Comparison of ENCODE assay signal across 20 cellular contexts in genomic region chr1:228544021-228544850, GRCh38.
"Had no signal": no experiment of that assay in that cellular context is flagged by ENCODE, and none has a peak within 500 bp of the region (broad histone marks: within the 10 kb centered on the region; RNA-seq: fewer than 3 reads in every experiment).

No MANE protein-coding gene starts in this region.

- H3K4me3 ChIP-seq: dorsolateral prefrontal cortex, esophagus muscularis mucosa, left ventricle myocardium inferior, ovary, thoracic aorta, vagina had no signal

- H3K36me3 ChIP-seq: esophagus muscularis mucosa, left ventricle myocardium inferior, ovary, thoracic aorta, vagina had no signal

- H3K36me3 Mint-ChIP-seq: activated CD8-positive, alpha-beta memory T cell treated with anti-CD3 and anti-CD28 coated beads, Interleukin-2, amount 10 ng/mL, durations not matched to agents 7 days and 5 days; activated naive CD4-positive, alpha-beta T cell treated with anti-CD3 and anti-CD28 coated beads, Interleukin-2, amount 50 U/mL, for 72 hours; brain had no signal

- FAIRE-seq: islet of Langerhans had no signal

- ATAC-seq: activated CD8-positive, alpha-beta memory T cell treated with anti-CD3 and anti-CD28 coated beads, Interleukin-2, amount 10 ng/mL, durations not matched to agents 7 days and 5 days; activated naive CD4-positive, alpha-beta T cell treated with anti-CD3 and anti-CD28 coated beads, Interleukin-2, amount 50 U/mL, for 72 hours; stimulated activated naive CD8-positive, alpha-beta T cell treated with anti-CD3 and anti-CD28 coated beads, Interleukin-15, amount 100 ng/mL, for 72 hours had no signal

- DNase-seq: activated CD4-positive, alpha-beta T cell treated with anti-CD3 and anti-CD28 coated beads, Interleukin-2, amount 50 U/mL, for 1 hour; activated CD4-positive, CD25-positive, alpha-beta regulatory T cell; activated CD8-positive, alpha-beta memory T cell treated with anti-CD3 and anti-CD28 coated beads, Interleukin-2, amount 10 ng/mL, durations not matched to agents 7 days and 5 days; activated effector memory CD4-positive, alpha-beta T cell treated with Interleukin-2 at 50 U/mL for 16 hours; activated T-cell treated with anti-CD3 and anti-CD28 coated beads, Interleukin-2, amount 50 U/mL, for 24 hours; amniotic stem cell; dorsolateral prefrontal cortex; left ventricle myocardium inferior; mesendoderm; stimulated activated CD4-positive, alpha-beta T cell treated with anti-CD3 and anti-CD28 coated beads, Interleukin-15, amount 100 ng/mL, for 24 hours; stimulated activated CD4-positive, alpha-beta T cell treated with anti-CD3 and anti-CD28 coated beads, Interleukin-4, amount 100 ng/mL, for 24 hours; stimulated activated naive CD8-positive, alpha-beta T cell treated with anti-CD3 and anti-CD28 coated beads, Interleukin-15, amount 100 ng/mL, for 72 hours had no signal

- H3K9me3 Mint-ChIP-seq: activated naive CD4-positive, alpha-beta T cell treated with anti-CD3 and anti-CD28 coated beads, Interleukin-2, amount 50 U/mL, for 72 hours; activated T-cell treated with anti-CD3 and anti-CD28 coated beads, Interleukin-2, amount 50 U/mL, for 24 hours; stimulated activated naive CD8-positive, alpha-beta T cell treated with anti-CD3 and anti-CD28 coated beads, Interleukin-15, amount 100 ng/mL, for 72 hours had no signal

- H3K27me3 Mint-ChIP-seq: activated CD8-positive, alpha-beta memory T cell treated with anti-CD3 and anti-CD28 coated beads, Interleukin-2, amount 10 ng/mL, durations not matched to agents 7 days and 5 days had no signal

- H3K4me1 ChIP-seq: esophagus muscularis mucosa, vagina had no signal

- H3K27me3 ChIP-seq: ovary, vagina had no signal

- H3K4me3 Mint-ChIP-seq: activated CD8-positive, alpha-beta memory T cell treated with anti-CD3 and anti-CD28 coated beads, Interleukin-2, amount 10 ng/mL, durations not matched to agents 7 days and 5 days; activated T-cell treated with anti-CD3 and anti-CD28 coated beads, Interleukin-2, amount 50 U/mL, for 24 hours; brain; neural crest cell; stimulated activated naive CD8-positive, alpha-beta T cell treated with anti-CD3 and anti-CD28 coated beads, Interleukin-15, amount 100 ng/mL, for 72 hours had no signal

- H3K27ac ChIP-seq: dorsolateral prefrontal cortex, esophagus muscularis mucosa, left ventricle myocardium inferior, ovary, thoracic aorta, vagina had no signal

- H3K9me3 ChIP-seq: esophagus muscularis mucosa, left ventricle myocardium inferior, ovary, thoracic aorta, vagina had no signal

- H3K4me1 Mint-ChIP-seq: activated CD8-positive, alpha-beta memory T cell treated with anti-CD3 and anti-CD28 coated beads, Interleukin-2, amount 10 ng/mL, durations not matched to agents 7 days and 5 days; brain; neural crest cell; stimulated activated naive CD8-positive, alpha-beta T cell treated with anti-CD3 and anti-CD28 coated beads, Interleukin-15, amount 100 ng/mL, for 72 hours had no signal

- H3K27ac Mint-ChIP-seq: activated CD8-positive, alpha-beta memory T cell treated with anti-CD3 and anti-CD28 coated beads, Interleukin-2, amount 10 ng/mL, durations not matched to agents 7 days and 5 days; activated naive CD4-positive, alpha-beta T cell treated with anti-CD3 and anti-CD28 coated beads, Interleukin-2, amount 50 U/mL, for 72 hours; activated T-cell treated with anti-CD3 and anti-CD28 coated beads, Interleukin-2, amount 50 U/mL, for 24 hours; brain; stimulated activated naive CD8-positive, alpha-beta T cell treated with anti-CD3 and anti-CD28 coated beads, Interleukin-15, amount 100 ng/mL, for 72 hours had no signal
